17 cellular contexts compared by ENCODE assay signal in the genomic region with DNA sequence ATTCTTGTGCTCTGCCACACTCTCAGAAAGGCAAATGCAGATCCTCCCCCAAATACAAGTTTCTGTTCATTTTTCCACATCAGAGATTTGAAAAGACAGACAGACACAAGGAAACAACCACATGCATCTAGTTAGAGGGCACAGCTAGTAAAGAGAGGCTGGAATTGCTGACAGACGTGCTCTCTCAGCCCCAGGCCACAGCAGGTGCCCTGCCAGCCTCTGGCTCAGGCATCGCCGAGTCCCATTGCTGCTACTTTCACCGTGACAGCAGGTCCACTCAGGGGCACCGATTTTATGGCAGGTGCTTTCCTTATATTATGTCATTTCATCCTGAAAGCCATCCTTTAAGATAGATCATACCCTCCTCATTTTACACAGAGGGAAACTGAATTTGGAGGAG.
DNase-seq lines count a peak whose midpoint lies in the region; TF ChIP-seq lines count a peak whose summit lies in the region.
"Had no signal": no experiment of that assay in that cellular context is flagged by ENCODE, and none has a peak within 500 bp of the region (broad histone marks: within the 10 kb centered on the region; RNA-seq: fewer than 3 reads in every experiment).

No MANE protein-coding gene starts in this region.

- no peaks in the 10 kb centered on the region for H3K27me3 Mint-ChIP-seq in brain

- H3K9me3 ChIP-seq in MM.1S (replicated peaks; ENCODE audit: insufficient read depth, low read length): no peaks in the 10 kb centered on the region
- H3K9me3 ChIP-seq: BE2C, MG63 had no signal

- H3K4me1 Mint-ChIP-seq in brain: peaks cover 77% of the 10 kb centered on the region
- H3K4me1 Mint-ChIP-seq: H9 had no signal

- peak; percentile 74 for DNase-seq in DMS79 treated with DMSO at 0.1 percent for 48 hours (lab: John Stamatoyannopoulos, UW)
- DNase-seq in MM.1S: peak; percentile 15
- DNase-seq in NCI-H69 (lab: John Stamatoyannopoulos, UW): peak; percentile 5
- no peak for DNase-seq in NCI-H1694 treated with DMSO at 0.1 percent for 48 hours (lab: John Stamatoyannopoulos, UW)
- DNase-seq in NCI-H146 (lab: John Stamatoyannopoulos, UW): no peak
- DNase-seq in RKO (ENCODE audit: low spot score): no peak
- DNase-seq: BE2C, DMS53, GM23248, H9, MG63, NCI-H1092, NCI-H187, NCI-H226, T-helper 2 cell had no signal

- H3K4me3 ChIP-seq in MM.1S (ENCODE audit: low read length): no peak overlapping the region
- H3K4me3 ChIP-seq: GM12878, GM23248, MG63 had no signal

- no peaks in the 10 kb centered on the region for H4K20me1 ChIP-seq in MM.1S (ENCODE audit: insufficient read depth, low read length)

- H3K36me3 ChIP-seq in MM.1S (replicated peaks; ENCODE audit: insufficient read depth, low read length): no peaks in the 10 kb centered on the region
- H3K36me3 ChIP-seq: BE2C, MG63 had no signal

- no peak overlapping the region for H3K4me3 Mint-ChIP-seq in brain
- H3K4me3 Mint-ChIP-seq: H9 had no signal

- no peaks in the 10 kb centered on the region for H3K27me3 ChIP-seq in MM.1S (replicated peaks; ENCODE audit: insufficient read depth, low read length)
- H3K27me3 ChIP-seq: BE2C, MG63 had no signal

- H2AFZ ChIP-seq in MM.1S (ENCODE audit: low read length): no peak overlapping the region
- H2AFZ ChIP-seq: GM23248 had no signal

- no peak overlapping the region for H3K4me2 ChIP-seq in MM.1S (ENCODE audit: low read depth, low read length)

- no peaks in the 10 kb centered on the region for H3K9me2 ChIP-seq in MM.1S (replicated peaks; ENCODE audit: insufficient read depth, low read length)

- H3K27ac ChIP-seq in MM.1S (ENCODE audit: low read length): no peak overlapping the region; the same call in 1 of the 2 replicates
- H3K27ac ChIP-seq: GM23248 had no signal

- no peak for TF ChIP-seq CTCF in MM.1S (IDR thresholded peaks at IDR 0.05; ENCODE audit: low read length)
- TF ChIP-seq CTCF in brain (conservative IDR thresholded peaks at IDR 0.05): no peak

- H3K9me3 Mint-ChIP-seq in brain: peaks cover 0 to 7% (median 0%) of the 10 kb centered on the region in 5 experiments
- H3K9me3 Mint-ChIP-seq: H9 had no signal

- H3K36me3 Mint-ChIP-seq in brain: no peaks in the 10 kb centered on the region

- H3K4me1 ChIP-seq in MM.1S (ENCODE audit: low read length): 0 out of 2 replicates have a peak, but pooled peaks cover 4% of the 10 kb centered on the region

- H3F3A ChIP-seq in MM.1S (ENCODE audit: insufficient read depth, low read length): no peaks in the 10 kb centered on the region

- peak overlapping the region in 4 of 5 experiments; percentile 47 to 82 (median 66) for H3K27ac Mint-ChIP-seq in brain
- H3K27ac Mint-ChIP-seq: H9 had no signal

- no peaks in the 10 kb centered on the region for H3K79me2 ChIP-seq in MM.1S (ENCODE audit: low read length)

- no peak overlapping the region for H3K9ac ChIP-seq in MM.1S (ENCODE audit: low read length)
- H3K9ac ChIP-seq: GM23248 had no signal

Comparison
In these comparisons a context has a peak if more than half of its experiments do, and no peak if none do; other contexts are left out.
1. DNase-seq: peak in DMS79 treated with DMSO at 0.1 percent for 48 hours (single experiment), MM.1S (single experiment) and NCI-H69 (single experiment); none in NCI-H1694 treated with DMSO at 0.1 percent for 48 hours (single experiment), NCI-H146 (single experiment) and RKO (single experiment).